21 cellular contexts compared by ENCODE assay signal in genomic region chr14:96072746-96073145, GRCh38. TPM values are rescaled to one million over a fixed set of nuclear protein-coding genes. Genes with fewer than 3 reads are reported as not detected.
DNase-seq lines count a peak whose midpoint lies in the region; ATAC-seq lines count a peak whose summit lies in the region.
"Had no signal": no experiment of that assay in that cellular context is flagged by ENCODE, and none has a peak within 500 bp of the region (broad histone marks: within the 10 kb centered on the region; RNA-seq: fewer than 3 reads in every experiment).

No MANE protein-coding gene starts in this region.

- peaks cover 42% of the 10 kb centered on the region for H3K4me1 ChIP-seq in BLaER1
- H3K4me1 ChIP-seq: HAP-1 had no signal

- DNase-seq in DMS53 treated with DMSO at 0.1 percent for 48 hours (lab: John Stamatoyannopoulos, UW; ENCODE audit: unreplicated experiment) (peak; percentile 21), SK-MEL-5 (ENCODE audit: low read depth, low spot score) (peak; percentile 57), islet precursor cell (peak; percentile 16)
- DNase-seq in activated naive CD4-positive, alpha-beta T cell (lab: John Stamatoyannopoulos, UW): no peak
- DNase-seq in stimulated activated CD4-positive, alpha-beta T cell treated with anti-CD3 and anti-CD28 coated beads, Interleukin-12 subunit alpha, Interleukin-12 subunit beta, amount 100 ng/mL, for 4 hours: no peak
- DNase-seq: Calu3; CD4-positive, alpha-beta T cell; CD8-positive, alpha-beta memory T cell; COR-L47; DMS79; EL; GDM1; GM23248; HFFc6 had no signal

- H3K9me3 ChIP-seq in BLaER1: peaks cover 26% of the 10 kb centered on the region
- H3K9me3 ChIP-seq: HAP-1 had no signal

- ATAC-seq in HG03175 (IDR thresholded peaks at IDR 0.05; ENCODE audit: unreplicated experiment): no peak
- ATAC-seq: GM12878 had no signal

- no peaks in the 10 kb centered on the region for H3K27me3 ChIP-seq in BLaER1
- H3K27me3 ChIP-seq: BLaER1 treated with 17β-estradiol and CSF1 and Interleukin-3, amounts not matched to agents 10 nM and 100 nM had no signal

- H3K36me3 ChIP-seq in BLaER1: peaks cover 53% of the 10 kb centered on the region
- H3K36me3 ChIP-seq: HAP-1 had no signal

- no peak overlapping the region for H3K9ac ChIP-seq in BLaER1
- H3K9ac ChIP-seq: BLaER1 treated with 17β-estradiol and CSF1 and Interleukin-3, amounts not matched to agents 10 nM and 100 nM; GM23248 had no signal

- H3K4me2 ChIP-seq in BLaER1: 0 out of 2 replicates have a peak overlapping the region, but pooled peaks have one; percentile 45

- H4K20me1 ChIP-seq in BLaER1: peaks cover 63% of the 10 kb centered on the region

- in situ Hi-C loops in SK-MEL-5 (cut with HindIII; ENCODE audit: low pct_unique_long_range_greater_than_20kb, low sequenced_read_pairs): no loop called here

- H3K4me3 ChIP-seq in BLaER1: no peak overlapping the region
- H3K4me3 ChIP-seq: BLaER1 treated with 17β-estradiol and CSF1 and Interleukin-3, amounts not matched to agents 10 nM and 100 nM; GM12878; GM23248; HAP-1 had no signal

- H3K27ac ChIP-seq in BLaER1: no peak overlapping the region
- H3K27ac ChIP-seq: 22Rv1; BLaER1 treated with 17β-estradiol and CSF1 and Interleukin-3, amounts not matched to agents 10 nM and 100 nM; GM23248 had no signal

RNA-seq across cellular contexts. Expression of gene C14orf132, which starts 33.6 kb away (rescaled TPM):
- total RNA-seq in SK-MEL-5 (2014; rRNA removed; shearing (Covaris generic)): 0.77 and 0.87 TPM in 2 replicates
- polyA plus RNA-seq in SK-MEL-5 (2015; cell fraction: cytosol; rRNA removed): 0.98 and 2.6 TPM in 2 replicates
- 2.2 and 2.4 TPM in 2 replicates for polyA plus RNA-seq in SK-MEL-5 (2015; cell fraction: nucleus; rRNA removed)
- polyA plus RNA-seq: CD14-positive monocyte had no signal

Comparison
In these comparisons a context has a peak if more than half of its experiments do, and no peak if none do; other contexts are left out.
1. DNase-seq: peak in DMS53 treated with DMSO at 0.1 percent for 48 hours (single experiment), SK-MEL-5 (single experiment) and islet precursor cell (single experiment); none in activated naive CD4-positive, alpha-beta T cell (0 of 4) and stimulated activated CD4-positive, alpha-beta T cell treated with anti-CD3 and anti-CD28 coated beads, Interleukin-12 subunit alpha, Interleukin-12 subunit beta, amount 100 ng/mL, for 4 hours (single experiment).